ENCODE assay signal across 15 cellular contexts in genomic region chr16:77918792-77919707, GRCh38.
DNase-seq lines count a peak whose midpoint lies in the region; ATAC-seq lines count a peak whose summit lies in the region.
"Had no signal": no experiment of that assay in that cellular context is flagged by ENCODE, and none has a peak within 500 bp of the region (broad histone marks: within the 10 kb centered on the region; RNA-seq: fewer than 3 reads in every experiment).

No MANE protein-coding gene starts in this region.

- intact Hi-C loops in left cardiac atrium (cut with DNase I), result no loop called here

- DNase-seq in HuH-7 (ENCODE audit: low spot score) (peak; percentile 27), NCI-H748 treated with DMSO at 0.1 percent for 48 hours (lab: John Stamatoyannopoulos, UW) (peak; percentile 62), left cardiac atrium (no peak), pulmonary artery endothelial cell (ENCODE audit: low read depth, low spot score) (peak; percentile 63), NOMO-1 treated with dmso at 0.1 percent for 144 hours (lab: John Stamatoyannopoulos, UW; ENCODE audit: unreplicated experiment) (no peak), midbrain (lab: John Stamatoyannopoulos, UW) (no peak)
- DNase-seq: activated CD8-positive, alpha-beta T cell treated with anti-CD3 and anti-CD28 coated beads for 36 hours; CD8-positive, alpha-beta T cell; foreskin keratinocyte; MV-4-11; posterior cingulate gyrus; stimulated activated CD4-positive, alpha-beta T cell treated with anti-CD3 and anti-CD28 coated beads, Interleukin-2, amount 100 ng/mL, for 48 hours; stimulated activated naive CD8-positive, alpha-beta T cell treated with anti-CD3 and anti-CD28 coated beads, Interleukin-15, amount 100 ng/mL, for 72 hours; T-helper 17 cell had no signal

- ATAC-seq in left cardiac atrium, result peak; percentile 24 to 61
- ATAC-seq in HG03571 (IDR thresholded peaks at IDR 0.05; ENCODE audit: unreplicated experiment), result no peak
- ATAC-seq: activated CD8-positive, alpha-beta T cell treated with anti-CD3 and anti-CD28 coated beads for 36 hours; CD8-positive, alpha-beta T cell; foreskin keratinocyte; stimulated activated naive CD8-positive, alpha-beta T cell treated with anti-CD3 and anti-CD28 coated beads, Interleukin-15, amount 100 ng/mL, for 72 hours; T-helper 17 cell had no signal

Comparison
In these comparisons a context has a peak if more than half of its experiments do, and no peak if none do; other contexts are left out.
1. DNase-seq: peak in HuH-7 (single experiment), NCI-H748 treated with DMSO at 0.1 percent for 48 hours (single experiment) and pulmonary artery endothelial cell (single experiment); none in left cardiac atrium (single experiment), NOMO-1 treated with dmso at 0.1 percent for 144 hours (single experiment) and midbrain (single experiment).